In the genomic region with DNA sequence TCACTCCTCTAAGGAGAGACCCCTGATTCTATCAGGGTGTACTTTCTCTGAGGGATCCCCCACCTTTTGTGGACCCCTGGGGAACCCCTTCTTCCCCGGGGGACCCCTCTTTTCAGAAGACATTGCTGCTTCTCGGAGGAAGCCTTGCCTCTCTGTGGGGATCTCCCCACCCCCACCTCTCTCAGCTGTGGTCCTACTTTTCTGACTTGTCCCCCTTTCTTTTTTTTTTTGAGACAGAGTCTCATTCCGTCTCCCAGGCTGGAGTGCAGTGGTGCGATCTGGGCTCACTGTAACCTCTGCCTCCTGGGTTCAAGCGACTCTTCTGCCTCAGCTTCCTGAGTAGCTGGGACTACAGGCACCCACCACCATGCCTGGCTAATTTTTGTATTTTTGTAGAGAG, we compare ENCODE assay signal across 8 cellular contexts. TPM values are rescaled to one million over a fixed set of nuclear protein-coding genes. Genes with fewer than 3 reads are reported as not detected.
DNase-seq lines count a peak whose midpoint lies in the region; ATAC-seq and TF ChIP-seq lines count a peak whose summit lies in the region.

No MANE protein-coding gene starts in this region.

- H3K9me3 ChIP-seq in ES-I3 (ENCODE audit: control insufficient read depth, insufficient read depth, low read length) (no peaks in the 10 kb centered on the region), PC-9 (ENCODE audit: insufficient read depth, low read depth) (no peaks in the 10 kb centered on the region)

- no peaks in the 10 kb centered on the region for H3K27me3 Mint-ChIP-seq in progenitor cell of endocrine pancreas

- peaks cover 16% of the 10 kb centered on the region for H3K4me1 ChIP-seq in ES-I3 (ENCODE audit: insufficient read depth, low read length)
- peaks cover 23% of the 10 kb centered on the region for H3K4me1 ChIP-seq in PC-9 (replicated peaks; ENCODE audit: insufficient read depth)

- intact Hi-C loops in PC-9 (cut with micrococcal nuclease; ENCODE audit: unreplicated experiment): no loop called here

- H3K27ac ChIP-seq in PC-9: no peak overlapping the region

- no peaks in the 10 kb centered on the region for H3K36me3 ChIP-seq in ES-I3 (ENCODE audit: insufficient read depth, low read length)
- peaks cover 3% of the 10 kb centered on the region; the same call in 1 of the 2 replicates for H3K36me3 ChIP-seq in PC-9 (ENCODE audit: low read depth)

- H3K27me3 ChIP-seq in PC-9 (ENCODE audit: insufficient read depth, low read depth): no peaks in the 10 kb centered on the region

- H3K9me2 ChIP-seq in PC-9 (ENCODE audit: insufficient read depth): no peaks in the 10 kb centered on the region

- POLR2A ChIA-PET in PC-9 (lab: Charles Lee; ENCODE audit: unreplicated experiment): interaction anchor here (0.6 kb wide), 1 partner anchor 23 kb away, joined by 4 read pairs; no protein-coding TSS in a partner anchor

- peak overlapping the region; percentile 83 for H3K4me3 Mint-ChIP-seq in progenitor cell of endocrine pancreas (ENCODE audit: low read depth)

- no peak for DNase-seq in PC-9
- no peak for DNase-seq in epithelial cell of esophagus (ENCODE audit: low read depth)
- no peak for DNase-seq in progenitor cell of endocrine pancreas (ENCODE audit: low spot score, unreplicated experiment)
- DNase-seq in NCI-H1105 treated with DMSO at 0.1 percent for 48 hours (lab: John Stamatoyannopoulos, UW): no peak
- no peak for DNase-seq in NK-92 (lab: John Stamatoyannopoulos, UW; ENCODE audit: unreplicated experiment)
- no peak for DNase-seq in SIG-M5 (lab: John Stamatoyannopoulos, UW)

- peaks cover 4% of the 10 kb centered on the region for H3K36me3 Mint-ChIP-seq in progenitor cell of endocrine pancreas (ENCODE audit: insufficient read depth)

- H3K9me3 Mint-ChIP-seq in progenitor cell of endocrine pancreas (ENCODE audit: low read depth): no peaks in the 10 kb centered on the region

- H3K4me1 Mint-ChIP-seq in progenitor cell of endocrine pancreas (ENCODE audit: low read depth): peaks cover 24% of the 10 kb centered on the region

- CTCF ChIA-PET in PC-9 (lab: Charles Lee): interaction anchor here (0.7 kb wide), 1 partner anchor 23 kb away, joined by 5 read pairs; no protein-coding TSS in a partner anchor

- no peaks in the 10 kb centered on the region; the same call in 1 of the 2 replicates for H4K20me1 ChIP-seq in PC-9 (ENCODE audit: insufficient read depth)

- H3K4me2 ChIP-seq in PC-9: peak overlapping the region; percentile 97

- BruUV-seq in PC-9 (replicated peaks; lab: Mats Ljungman, UMichigan): TSS peak; percentile 19

- ATAC-seq in GM21367 (IDR thresholded peaks at IDR 0.05; ENCODE audit: unreplicated experiment): no peak

- H3K79me2 ChIP-seq in PC-9 (ENCODE audit: low read depth): peaks cover 74% of the 10 kb centered on the region

- H3K4me3 ChIP-seq in PC-9 (peak overlapping the region; percentile 88), epithelial cell of esophagus (ENCODE audit: low read length) (peak overlapping the region; percentile 85)

- H3K9ac ChIP-seq in ES-I3 (ENCODE audit: low read depth, low read length): peak overlapping the region; percentile 94

- peaks cover 16% of the 10 kb centered on the region; the same call in 1 of the 2 replicates for H3F3A ChIP-seq in PC-9 (ENCODE audit: insufficient read depth, low read depth)

- TF ChIP-seq CTCF in PC-9 (conservative IDR thresholded peaks at IDR 0.05): no peak
- no peak for TF ChIP-seq CTCF in epithelial cell of esophagus (IDR thresholded peaks at IDR 0.05; ENCODE audit: insufficient read depth, low read depth, low read length, missing control alignments)
- no peak for TF ChIP-seq CTCF in progenitor cell of endocrine pancreas (IDR thresholded peaks at IDR 0.05; ENCODE audit: unreplicated experiment)

- H3K27ac Mint-ChIP-seq in progenitor cell of endocrine pancreas: peak overlapping the region; percentile 91

- no peak overlapping the region for H2AFZ ChIP-seq in PC-9

RNA-seq across cellular contexts. Expression of a gene that starts 18.4 kb away (rescaled TPM):
- total RNA-seq in PC-9 (2021): 97.8 and 129 TPM in 2 replicates
- 91.0 and 98.7 TPM in 2 replicates for total RNA-seq in progenitor cell of endocrine pancreas
